Comparison of ENCODE assay signal across 1 cellular context in genomic region chr9:37300620-37301368, GRCh38.
A peak's percentile ranks its signal among the peaks of the same experiment; 100 is the strongest.
TF ChIP-seq lines count a peak whose summit lies in the region.

No MANE protein-coding gene starts in this region.

TF ChIP-seq in K562, 482 proteins besides CTCF, POLR2A, EP300 and RAD21 (continued from another document):
- TF ChIP-seq GMEB1 (CRISPR knock-in tag; IDR thresholded peaks at IDR 0.05): no peak
- TF ChIP-seq PPARD (CRISPR knock-in tag; IDR thresholded peaks at IDR 0.05): no peak
- no peak for TF ChIP-seq TCF7L2 (IDR thresholded peaks at IDR 0.05; ENCODE audit: low read depth, low read length)
- TF ChIP-seq, protein P1, sequence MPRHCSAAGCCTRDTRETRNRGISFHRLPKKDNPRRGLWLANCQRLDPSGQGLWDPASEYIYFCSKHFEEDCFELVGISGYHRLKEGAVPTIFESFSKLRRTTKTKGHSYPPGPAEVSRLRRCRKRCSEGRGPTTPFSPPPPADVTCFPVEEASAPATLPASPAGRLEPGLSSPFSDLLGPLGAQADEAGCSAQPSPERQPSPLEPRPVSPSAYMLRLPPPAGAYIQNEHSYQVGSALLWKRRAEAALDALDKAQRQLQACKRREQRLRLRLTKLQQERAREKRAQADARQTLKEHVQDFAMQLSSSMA (CRISPR knock-in tag; IDR thresholded peaks at IDR 0.05): no peak
- peak; percentile 36; the same call in 1 of the 2 replicates for TF ChIP-seq SMARCE1 (IDR thresholded peaks at IDR 0.05)
- TF ChIP-seq TRIM25 (IDR thresholded peaks at IDR 0.05; ENCODE audit: borderline replicate concordance): no peak
- TF ChIP-seq CHD1 (IDR thresholded peaks at IDR 0.05; ENCODE audit: low read length): no peak
- TF ChIP-seq ZC3H8 (IDR thresholded peaks at IDR 0.05): no peak
- no peak for TF ChIP-seq FOS (IDR thresholded peaks at IDR 0.05; ENCODE audit: extremely low read depth, insufficient read length)
- TF ChIP-seq, protein P2, sequence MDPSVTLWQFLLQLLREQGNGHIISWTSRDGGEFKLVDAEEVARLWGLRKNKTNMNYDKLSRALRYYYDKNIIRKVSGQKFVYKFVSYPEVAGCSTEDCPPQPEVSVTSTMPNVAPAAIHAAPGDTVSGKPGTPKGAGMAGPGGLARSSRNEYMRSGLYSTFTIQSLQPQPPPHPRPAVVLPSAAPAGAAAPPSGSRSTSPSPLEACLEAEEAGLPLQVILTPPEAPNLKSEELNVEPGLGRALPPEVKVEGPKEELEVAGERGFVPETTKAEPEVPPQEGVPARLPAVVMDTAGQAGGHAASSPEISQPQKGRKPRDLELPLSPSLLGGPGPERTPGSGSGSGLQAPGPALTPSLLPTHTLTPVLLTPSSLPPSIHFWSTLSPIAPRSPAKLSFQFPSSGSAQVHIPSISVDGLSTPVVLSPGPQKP (CRISPR knock-in tag; IDR thresholded peaks at IDR 0.05): no peak
- no peak for TF ChIP-seq SMAD1 (IDR thresholded peaks at IDR 0.05; ENCODE audit: low read depth, low read length, partially characterized antibody)
- no peak for TF ChIP-seq ZSCAN29 (IDR thresholded peaks at IDR 0.05)
- TF ChIP-seq NONO (IDR thresholded peaks at IDR 0.05; ENCODE audit: low read depth in 2 of 2, low read length in 1 of 2): 0 out of 4 replicates have a peak, but pooled peaks of 1 of the 2 experiments have one; percentile 16
- 0 out of 2 replicates have a peak, but pooled peaks have one; percentile 8 for TF ChIP-seq NCOR1 (IDR thresholded peaks at IDR 0.05)
- TF ChIP-seq, protein P3, sequence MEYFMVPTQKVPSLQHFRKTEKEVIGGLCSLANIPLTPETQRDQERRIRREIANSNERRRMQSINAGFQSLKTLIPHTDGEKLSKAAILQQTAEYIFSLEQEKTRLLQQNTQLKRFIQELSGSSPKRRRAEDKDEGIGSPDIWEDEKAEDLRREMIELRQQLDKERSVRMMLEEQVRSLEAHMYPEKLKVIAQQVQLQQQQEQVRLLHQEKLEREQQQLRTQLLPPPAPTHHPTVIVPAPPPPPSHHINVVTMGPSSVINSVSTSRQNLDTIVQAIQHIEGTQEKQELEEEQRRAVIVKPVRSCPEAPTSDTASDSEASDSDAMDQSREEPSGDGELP (CRISPR knock-in tag; IDR thresholded peaks at IDR 0.05; ENCODE audit: borderline replicate concordance): no peak
- TF ChIP-seq CBFA2T2 (conservative IDR thresholded peaks at IDR 0.05): no peak
- peak; percentile 44; the same call in 1 of the 2 replicates for TF ChIP-seq MAFG (tag; conservative IDR thresholded peaks at IDR 0.05)
- peak; percentile 49; the same call in 1 of the 2 replicates for TF ChIP-seq JUN (IDR thresholded peaks at IDR 0.05; ENCODE audit: borderline replicate concordance, low read depth, low read length)
- no peak for TF ChIP-seq JUN (CRISPR knock-in tag; IDR thresholded peaks at IDR 0.05; ENCODE audit: borderline replicate concordance)
- no peak for TF ChIP-seq ZSCAN32 (CRISPR knock-in tag; IDR thresholded peaks at IDR 0.05)
- TF ChIP-seq ZNF695 (CRISPR knock-in tag; IDR thresholded peaks at IDR 0.05): no peak
- no peak for TF ChIP-seq ZNF57 (CRISPR knock-in tag; IDR thresholded peaks at IDR 0.05)
- TF ChIP-seq RCOR1 (IDR thresholded peaks at IDR 0.05; ENCODE audit: borderline replicate concordance in 1 of 2, low read depth in 2 of 2, low read length in 2 of 2): no peak
- no peak for TF ChIP-seq CCAR2 (IDR thresholded peaks at IDR 0.05; ENCODE audit: low read depth, low read length)
- peak; percentile 69 for TF ChIP-seq ZNF316 (IDR thresholded peaks at IDR 0.05)
- no peak for TF ChIP-seq MTA1 (IDR thresholded peaks at IDR 0.05; ENCODE audit: borderline replicate concordance)
- no peak for TF ChIP-seq FOXP4 (CRISPR knock-in tag; IDR thresholded peaks at IDR 0.05; ENCODE audit: borderline replicate concordance)
- TF ChIP-seq, protein P4, sequence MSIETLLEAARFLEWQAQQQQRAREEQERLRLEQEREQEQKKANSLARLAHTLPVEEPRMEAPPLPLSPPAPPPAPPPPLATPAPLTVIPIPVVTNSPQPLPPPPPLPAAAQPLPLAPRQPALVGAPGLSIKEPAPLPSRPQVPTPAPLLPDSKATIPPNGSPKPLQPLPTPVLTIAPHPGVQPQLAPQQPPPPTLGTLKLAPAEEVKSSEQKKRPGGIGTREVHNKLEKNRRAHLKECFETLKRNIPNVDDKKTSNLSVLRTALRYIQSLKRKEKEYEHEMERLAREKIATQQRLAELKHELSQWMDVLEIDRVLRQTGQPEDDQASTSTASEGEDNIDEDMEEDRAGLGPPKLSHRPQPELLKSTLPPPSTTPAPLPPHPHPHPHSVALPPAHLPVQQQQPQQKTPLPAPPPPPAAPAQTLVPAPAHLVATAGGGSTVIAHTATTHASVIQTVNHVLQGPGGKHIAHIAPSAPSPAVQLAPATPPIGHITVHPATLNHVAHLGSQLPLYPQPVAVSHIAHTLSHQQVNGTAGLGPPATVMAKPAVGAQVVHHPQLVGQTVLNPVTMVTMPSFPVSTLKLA (conservative IDR thresholded peaks at IDR 0.05): no peak; a peak in 1 of 4 replicates
- TF ChIP-seq ZFP36 (IDR thresholded peaks at IDR 0.05; ENCODE audit: low read depth, low read length, partially characterized antibody): no peak
- no peak for TF ChIP-seq ZFPM2 (CRISPR knock-in tag; IDR thresholded peaks at IDR 0.05)
- TF ChIP-seq, protein P5, sequence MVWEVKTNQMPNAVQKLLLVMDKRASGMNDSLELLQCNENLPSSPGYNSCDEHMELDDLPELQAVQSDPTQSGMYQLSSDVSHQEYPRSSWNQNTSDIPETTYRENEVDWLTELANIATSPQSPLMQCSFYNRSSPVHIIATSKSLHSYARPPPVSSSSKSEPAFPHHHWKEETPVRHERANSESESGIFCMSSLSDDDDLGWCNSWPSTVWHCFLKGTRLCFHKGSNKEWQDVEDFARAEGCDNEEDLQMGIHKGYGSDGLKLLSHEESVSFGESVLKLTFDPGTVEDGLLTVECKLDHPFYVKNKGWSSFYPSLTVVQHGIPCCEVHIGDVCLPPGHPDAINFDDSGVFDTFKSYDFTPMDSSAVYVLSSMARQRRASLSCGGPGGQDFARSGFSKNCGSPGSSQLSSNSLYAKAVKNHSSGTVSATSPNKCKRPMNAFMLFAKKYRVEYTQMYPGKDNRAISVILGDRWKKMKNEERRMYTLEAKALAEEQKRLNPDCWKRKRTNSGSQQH (CRISPR knock-in tag; IDR thresholded peaks at IDR 0.05): no peak
- no peak for TF ChIP-seq SRSF7 (optimal IDR thresholded peaks at IDR 0.05; ENCODE audit: low read depth, low read length)
- TF ChIP-seq FOXP1 (CRISPR knock-in tag; IDR thresholded peaks at IDR 0.05): no peak
- no peak for TF ChIP-seq THRA (IDR thresholded peaks at IDR 0.05)
- no peak for TF ChIP-seq SMAD3 (CRISPR knock-in tag; conservative IDR thresholded peaks at IDR 0.05)
- TF ChIP-seq POLR3G (IDR thresholded peaks at IDR 0.05; ENCODE audit: extremely low read depth, insufficient read length, insufficient replicate concordance): no peak
- no peak for TF ChIP-seq ZBTB8A (IDR thresholded peaks at IDR 0.05; ENCODE audit: partially characterized antibody)
- TF ChIP-seq NKRF (IDR thresholded peaks at IDR 0.05; ENCODE audit: borderline replicate concordance): no peak
- TF ChIP-seq ZNF124 (CRISPR knock-in tag; IDR thresholded peaks at IDR 0.05): no peak
- no peak for TF ChIP-seq BRCA1 (IDR thresholded peaks at IDR 0.05)
- TF ChIP-seq BRCA1 (CRISPR knock-in tag; IDR thresholded peaks at IDR 0.05): no peak
- no peak for TF ChIP-seq PHF20 (IDR thresholded peaks at IDR 0.05; ENCODE audit: partially characterized antibody)
- no peak for TF ChIP-seq HDAC6 (IDR thresholded peaks at IDR 0.05; ENCODE audit: low read depth, low read length)
- TF ChIP-seq KAT7 (CRISPR knock-in tag; IDR thresholded peaks at IDR 0.05; ENCODE audit: borderline replicate concordance): 0 out of 2 replicates have a peak, but pooled peaks have one; percentile 42
- no peak for TF ChIP-seq ZNF197 (CRISPR knock-in tag; IDR thresholded peaks at IDR 0.05; ENCODE audit: low read depth)
- no peak for TF ChIP-seq TEAD2 (tag; IDR thresholded peaks at IDR 0.05)
- no peak for TF ChIP-seq ZNF584 (CRISPR knock-in tag; IDR thresholded peaks at IDR 0.05; ENCODE audit: low read depth)
- TF ChIP-seq ARID1B (IDR thresholded peaks at IDR 0.05): peak; percentile 57; the same call in 1 of the 2 replicates
- no peak for TF ChIP-seq RNF2 (IDR thresholded peaks at IDR 0.05)
- TF ChIP-seq GABPA (tag; conservative IDR thresholded peaks at IDR 0.05; ENCODE audit: low read depth): no peak
- TF ChIP-seq BRD9 (IDR thresholded peaks at IDR 0.05; ENCODE audit: low read depth, partially characterized antibody): no peak
- no peak for TF ChIP-seq NFATC3 (IDR thresholded peaks at IDR 0.05)
- peak; percentile 60 for TF ChIP-seq C11orf30 (IDR thresholded peaks at IDR 0.05; ENCODE audit: low read depth)
- no peak for TF ChIP-seq ZNF699 (CRISPR knock-in tag; IDR thresholded peaks at IDR 0.05; ENCODE audit: insufficient replicate concordance)
- TF ChIP-seq MYNN (IDR thresholded peaks at IDR 0.05): no peak
- TF ChIP-seq MYNN (CRISPR knock-in tag; IDR thresholded peaks at IDR 0.05): no peak
- no peak for TF ChIP-seq KDM5B (IDR thresholded peaks at IDR 0.05; ENCODE audit: insufficient replicate concordance, low read depth, low read length)
- no peak for TF ChIP-seq LCOR (CRISPR knock-in tag; IDR thresholded peaks at IDR 0.05)
- TF ChIP-seq RBM15 (IDR thresholded peaks at IDR 0.05; ENCODE audit: insufficient read depth, low read length): no peak
